ENCODE assay signal across 10 cellular contexts in genomic region chr4:6689506-6689960, GRCh38. TPM values are rescaled to one million over a fixed set of nuclear protein-coding genes. Genes with fewer than 3 reads are reported as not detected.
DNase-seq lines count a peak whose midpoint lies in the region; ATAC-seq and TF ChIP-seq lines count a peak whose summit lies in the region.
"Had no signal": no experiment of that assay in that cellular context is flagged by ENCODE, and none has a peak within 500 bp of the region (broad histone marks: within the 10 kb centered on the region; RNA-seq: fewer than 3 reads in every experiment).

No MANE protein-coding gene starts in this region.

- peaks cover 10% of the 10 kb centered on the region for H3K36me3 Mint-ChIP-seq in activated CD8-positive, alpha-beta memory T cell treated with anti-CD3 and anti-CD28 coated beads, Interleukin-2, amount 10 ng/mL, durations not matched to agents 7 days and 5 days
- H3K36me3 Mint-ChIP-seq in activated T-helper 1 cell treated with anti-CD3 and anti-CD28 coated beads, Interleukin-12 subunit alpha, Interleukin-12 subunit beta, Interleukin-2, Interleukin-4 antibody, amounts not matched to agents 30 ng/mL and 10 ng/mL and 1 ng/mL, durations not matched to agents 14 hours and 24 hours and 36 hours (ENCODE audit: low read depth) = peaks cover 7% of the 10 kb centered on the region

- peak overlapping the region; percentile 82 for H3K4me3 Mint-ChIP-seq in activated CD8-positive, alpha-beta memory T cell treated with anti-CD3 and anti-CD28 coated beads, Interleukin-2, amount 10 ng/mL, durations not matched to agents 7 days and 5 days
- peak overlapping the region; percentile 83 for H3K4me3 Mint-ChIP-seq in activated T-helper 1 cell treated with anti-CD3 and anti-CD28 coated beads, Interleukin-12 subunit alpha, Interleukin-12 subunit beta, Interleukin-2, Interleukin-4 antibody, amounts not matched to agents 30 ng/mL and 10 ng/mL and 1 ng/mL, durations not matched to agents 14 hours and 24 hours and 36 hours

- H3K9me3 ChIP-seq in right lobe of liver (no peaks in the 10 kb centered on the region), thyroid gland (no peaks in the 10 kb centered on the region), WERI-Rb-1 (ENCODE audit: severe bottlenecking) (no peaks in the 10 kb centered on the region)
- H3K9me3 ChIP-seq: gastroesophageal sphincter had no signal

- peaks cover 0 to 23% (median 11%) of the 10 kb centered on the region in 4 donors for H3K4me1 ChIP-seq in right lobe of liver
- peaks cover 0 to 8% of the 10 kb centered on the region in 2 donors for H3K4me1 ChIP-seq in thyroid gland
- H3K4me1 ChIP-seq: gastroesophageal sphincter had no signal

- H3K27ac Mint-ChIP-seq in activated CD8-positive, alpha-beta memory T cell treated with anti-CD3 and anti-CD28 coated beads, Interleukin-2, amount 10 ng/mL, durations not matched to agents 7 days and 5 days = peak overlapping the region; percentile 98
- H3K27ac Mint-ChIP-seq in activated T-helper 1 cell treated with anti-CD3 and anti-CD28 coated beads, Interleukin-12 subunit alpha, Interleukin-12 subunit beta, Interleukin-2, Interleukin-4 antibody, amounts not matched to agents 30 ng/mL and 10 ng/mL and 1 ng/mL, durations not matched to agents 14 hours and 24 hours and 36 hours = peak overlapping the region; percentile 96

- intact Hi-C loops in activated T-helper 1 cell treated with anti-CD3 and anti-CD28 coated beads, Interleukin-12 subunit alpha, Interleukin-12 subunit beta, Interleukin-2, Interleukin-4 antibody, amounts not matched to agents 30 ng/mL and 10 ng/mL and 1 ng/mL, durations not matched to agents 14 hours and 24 hours and 36 hours (cut with micrococcal nuclease) = loop anchor here (1.0 kb wide), 3 partner anchors 15 to 49 kb away; partner anchors contain the start of genes MRFAP1 and MRFAP1L1
- intact Hi-C loops in right lobe of liver (cut with DNase I) = no loop called here
- intact Hi-C loops in thyroid gland (cut with DNase I) = no loop called here

- H3K27me3 ChIP-seq in right lobe of liver = no peaks in the 10 kb centered on the region
- H3K27me3 ChIP-seq in thyroid gland = no peaks in the 10 kb centered on the region
- no peaks in the 10 kb centered on the region for H3K27me3 ChIP-seq in WERI-Rb-1 (ENCODE audit: insufficient read depth, low read depth, severe bottlenecking)
- H3K27me3 ChIP-seq: gastroesophageal sphincter had no signal

- DNase-seq in activated CD8-positive, alpha-beta memory T cell treated with anti-CD3 and anti-CD28 coated beads, Interleukin-2, amount 10 ng/mL, durations not matched to agents 7 days and 5 days = peak; percentile 63
- no peak for DNase-seq in activated CD8-positive, alpha-beta memory T cell treated with anti-CD3 and anti-CD28 coated beads, Interleukin-2, amount 50 U/mL, for 48 hours
- DNase-seq in activated T-helper 1 cell treated with anti-CD3 and anti-CD28 coated beads, Interleukin-12 subunit alpha, Interleukin-12 subunit beta, Interleukin-2, Interleukin-4 antibody, amounts not matched to agents 30 ng/mL and 10 ng/mL and 1 ng/mL, durations not matched to agents 14 hours and 24 hours and 36 hours (ENCODE audit: low spot score) = no peak
- DNase-seq in right lobe of liver (peak in 2 of 3 donors; percentile 48 to 78), thyroid gland (peak; percentile 49 to 53), WERI-Rb-1 (no peak), NCI-H2081 treated with DMSO at 0.1 percent for 48 hours (lab: John Stamatoyannopoulos, UW) (no peak), NCI-H1417 treated with DMSO at 0.1 percent for 48 hours (lab: John Stamatoyannopoulos, UW) (no peak)
- DNase-seq: NCI-H187 treated with DMSO at 0.1 percent for 48 hours had no signal

- H3K27me3 Mint-ChIP-seq in activated CD8-positive, alpha-beta memory T cell treated with anti-CD3 and anti-CD28 coated beads, Interleukin-2, amount 10 ng/mL, durations not matched to agents 7 days and 5 days = no peaks in the 10 kb centered on the region
- no peaks in the 10 kb centered on the region for H3K27me3 Mint-ChIP-seq in activated T-helper 1 cell treated with anti-CD3 and anti-CD28 coated beads, Interleukin-12 subunit alpha, Interleukin-12 subunit beta, Interleukin-2, Interleukin-4 antibody, amounts not matched to agents 30 ng/mL and 10 ng/mL and 1 ng/mL, durations not matched to agents 14 hours and 24 hours and 36 hours (ENCODE audit: insufficient read depth)

- peaks cover 79% of the 10 kb centered on the region for H3K4me1 Mint-ChIP-seq in activated CD8-positive, alpha-beta memory T cell treated with anti-CD3 and anti-CD28 coated beads, Interleukin-2, amount 10 ng/mL, durations not matched to agents 7 days and 5 days
- peaks cover 83% of the 10 kb centered on the region for H3K4me1 Mint-ChIP-seq in activated T-helper 1 cell treated with anti-CD3 and anti-CD28 coated beads, Interleukin-12 subunit alpha, Interleukin-12 subunit beta, Interleukin-2, Interleukin-4 antibody, amounts not matched to agents 30 ng/mL and 10 ng/mL and 1 ng/mL, durations not matched to agents 14 hours and 24 hours and 36 hours (ENCODE audit: low read depth)

- H3K9me3 Mint-ChIP-seq in activated CD8-positive, alpha-beta memory T cell treated with anti-CD3 and anti-CD28 coated beads, Interleukin-2, amount 10 ng/mL, durations not matched to agents 7 days and 5 days (ENCODE audit: low read depth) = no peaks in the 10 kb centered on the region
- no peaks in the 10 kb centered on the region for H3K9me3 Mint-ChIP-seq in activated T-helper 1 cell treated with anti-CD3 and anti-CD28 coated beads, Interleukin-12 subunit alpha, Interleukin-12 subunit beta, Interleukin-2, Interleukin-4 antibody, amounts not matched to agents 30 ng/mL and 10 ng/mL and 1 ng/mL, durations not matched to agents 14 hours and 24 hours and 36 hours

- peak; percentile 28 for ATAC-seq in activated CD8-positive, alpha-beta memory T cell treated with anti-CD3 and anti-CD28 coated beads, Interleukin-2, amount 10 ng/mL, durations not matched to agents 7 days and 5 days
- ATAC-seq in right lobe of liver = peak; percentile 80 to 89 (median 84)

- no peaks in the 10 kb centered on the region for H3K36me3 ChIP-seq in right lobe of liver
- no peaks in the 10 kb centered on the region for H3K36me3 ChIP-seq in thyroid gland
- no peaks in the 10 kb centered on the region for H3K36me3 ChIP-seq in WERI-Rb-1
- H3K36me3 ChIP-seq: gastroesophageal sphincter had no signal

- H3K4me3 ChIP-seq in right lobe of liver (no peak overlapping the region), thyroid gland (replicated peaks in 1 of 3) (no peak overlapping the region), WERI-Rb-1 (ENCODE audit: low read depth, low read length) (no peak overlapping the region)
- H3K4me3 ChIP-seq: gastroesophageal sphincter had no signal

- H3K27ac ChIP-seq in right lobe of liver (peak overlapping the region; percentile 39 to 86 (median 62)), thyroid gland (no peak overlapping the region), WERI-Rb-1 (no peak overlapping the region)

- 34% methylated on average over 5 of the region's 15 CpGs for WGBS in right lobe of liver (ENCODE audit: insufficient coverage, low coverage, low lambda C conversion rate, missing lambda C conversion rate)
- 54 to 59% methylated on average over 4 to 14 of the region's 15 CpGs for WGBS in thyroid gland, 2 donors

- no peak for TF ChIP-seq POLR2A in right lobe of liver (IDR thresholded peaks at IDR 0.05)
- TF ChIP-seq POLR2A in thyroid gland (IDR thresholded peaks at IDR 0.05) = no peak

- CTCF ChIA-PET in activated CD8-positive, alpha-beta memory T cell treated with anti-CD3 and anti-CD28 coated beads, Interleukin-2, amount 10 ng/mL, durations not matched to agents 7 days and 5 days (lab: Charles Lee) = interaction anchor here (1.1 to 5.6 kb wide), 11 partner anchors 9 to 220 kb away, joined by 3 to 104 read pairs (median 12); partner anchors contain the start of genes MRFAP1, MRFAP1L1 and TBC1D14

- TF ChIP-seq CTCF in right lobe of liver (IDR thresholded peaks at IDR 0.05) (no peak), thyroid gland (IDR thresholded peaks at IDR 0.05) (no peak), WERI-Rb-1 (IDR thresholded peaks at IDR 0.05; ENCODE audit: low read depth, low read length) (no peak)

RNA-seq across cellular contexts. Expression of gene S100P, which starts 4.1 kb away (rescaled TPM):
- total RNA-seq in activated CD8-positive, alpha-beta memory T cell treated with anti-CD3 and anti-CD28 coated beads, Interleukin-2, amount 10 ng/mL, durations not matched to agents 7 days and 5 days = 1 to 10 TPM; 1.3 to 5.6 TPM
- 1.7 and 1.9 TPM in 2 replicates for total RNA-seq in activated T-helper 1 cell treated with anti-CD3 and anti-CD28 coated beads, Interleukin-12 subunit alpha, Interleukin-12 subunit beta, Interleukin-2, Interleukin-4 antibody, amounts not matched to agents 30 ng/mL and 10 ng/mL and 1 ng/mL, durations not matched to agents 14 hours and 24 hours and 36 hours
- total RNA-seq in right lobe of liver (1 to 10 TPM in 4 of 6 experiments, under 1 TPM in 2; 0.59 to 6.3 (median 2.7) TPM), thyroid gland (under 1 TPM in 1 of 4 donors, not detected in 3; 0.56 TPM)

RNA-seq across cellular contexts. Expression of gene MRFAP1L1, which starts 20.1 kb away (rescaled TPM):
- total RNA-seq in activated CD8-positive, alpha-beta memory T cell treated with anti-CD3 and anti-CD28 coated beads, Interleukin-2, amount 10 ng/mL, durations not matched to agents 7 days and 5 days = 10 to 100 TPM; 60.7 to 61.9 TPM
- 51.7 and 53.9 TPM in 2 replicates for total RNA-seq in activated T-helper 1 cell treated with anti-CD3 and anti-CD28 coated beads, Interleukin-12 subunit alpha, Interleukin-12 subunit beta, Interleukin-2, Interleukin-4 antibody, amounts not matched to agents 30 ng/mL and 10 ng/mL and 1 ng/mL, durations not matched to agents 14 hours and 24 hours and 36 hours
- total RNA-seq in right lobe of liver = 10 to 100 TPM; 18.9 to 30.7 (median 28.4) TPM
- 10 to 100 TPM; 70.5 to 93.9 (median 76.2) TPM for total RNA-seq in thyroid gland

RNA-seq across cellular contexts. Expression of gene BLOC1S4, which starts 26.4 kb away (rescaled TPM):
- 10 to 100 TPM; 21.8 to 22.3 TPM for total RNA-seq in activated CD8-positive, alpha-beta memory T cell treated with anti-CD3 and anti-CD28 coated beads, Interleukin-2, amount 10 ng/mL, durations not matched to agents 7 days and 5 days
- 21.5 and 23.6 TPM in 2 replicates for total RNA-seq in activated T-helper 1 cell treated with anti-CD3 and anti-CD28 coated beads, Interleukin-12 subunit alpha, Interleukin-12 subunit beta, Interleukin-2, Interleukin-4 antibody, amounts not matched to agents 30 ng/mL and 10 ng/mL and 1 ng/mL, durations not matched to agents 14 hours and 24 hours and 36 hours
- 1 to 10 TPM; 3.0 to 9.9 (median 6.6) TPM for total RNA-seq in right lobe of liver
- total RNA-seq in thyroid gland = 10 to 100 TPM; 11.7 to 31.3 (median 22.1) TPM

RNA-seq across cellular contexts. Expression of gene MRFAP1, which starts 49.0 kb away (rescaled TPM):
- 100 to 1,000 TPM; 109 to 122 TPM for total RNA-seq in activated CD8-positive, alpha-beta memory T cell treated with anti-CD3 and anti-CD28 coated beads, Interleukin-2, amount 10 ng/mL, durations not matched to agents 7 days and 5 days
- 115 and 119 TPM in 2 replicates for total RNA-seq in activated T-helper 1 cell treated with anti-CD3 and anti-CD28 coated beads, Interleukin-12 subunit alpha, Interleukin-12 subunit beta, Interleukin-2, Interleukin-4 antibody, amounts not matched to agents 30 ng/mL and 10 ng/mL and 1 ng/mL, durations not matched to agents 14 hours and 24 hours and 36 hours
- 100 to 1,000 TPM; 103 to 166 (median 129) TPM for total RNA-seq in right lobe of liver
- 100 to 1,000 TPM; 258 to 314 (median 288) TPM for total RNA-seq in thyroid gland

Comparison
In these comparisons a context has a peak if more than half of its experiments do, and no peak if none do; other contexts are left out.
1. DNase-seq: peak in activated CD8-positive, alpha-beta memory T cell treated with anti-CD3 and anti-CD28 coated beads, Interleukin-2, amount 10 ng/mL, durations not matched to agents 7 days and 5 days (single experiment), right lobe of liver (2 of 3) and thyroid gland (2 of 2); none in activated CD8-positive, alpha-beta memory T cell treated with anti-CD3 and anti-CD28 coated beads, Interleukin-2, amount 50 U/mL, for 48 hours (single experiment), activated T-helper 1 cell treated with anti-CD3 and anti-CD28 coated beads, Interleukin-12 subunit alpha, Interleukin-12 subunit beta, Interleukin-2, Interleukin-4 antibody, amounts not matched to agents 30 ng/mL and 10 ng/mL and 1 ng/mL, durations not matched to agents 14 hours and 24 hours and 36 hours (single experiment), WERI-Rb-1 (single experiment), NCI-H2081 treated with DMSO at 0.1 percent for 48 hours (single experiment) and NCI-H1417 treated with DMSO at 0.1 percent for 48 hours (single experiment).
2. H3K27ac ChIP-seq: peak in right lobe of liver (3 of 3); none in thyroid gland (0 of 3) and WERI-Rb-1 (single experiment).